In the genomic region with DNA sequence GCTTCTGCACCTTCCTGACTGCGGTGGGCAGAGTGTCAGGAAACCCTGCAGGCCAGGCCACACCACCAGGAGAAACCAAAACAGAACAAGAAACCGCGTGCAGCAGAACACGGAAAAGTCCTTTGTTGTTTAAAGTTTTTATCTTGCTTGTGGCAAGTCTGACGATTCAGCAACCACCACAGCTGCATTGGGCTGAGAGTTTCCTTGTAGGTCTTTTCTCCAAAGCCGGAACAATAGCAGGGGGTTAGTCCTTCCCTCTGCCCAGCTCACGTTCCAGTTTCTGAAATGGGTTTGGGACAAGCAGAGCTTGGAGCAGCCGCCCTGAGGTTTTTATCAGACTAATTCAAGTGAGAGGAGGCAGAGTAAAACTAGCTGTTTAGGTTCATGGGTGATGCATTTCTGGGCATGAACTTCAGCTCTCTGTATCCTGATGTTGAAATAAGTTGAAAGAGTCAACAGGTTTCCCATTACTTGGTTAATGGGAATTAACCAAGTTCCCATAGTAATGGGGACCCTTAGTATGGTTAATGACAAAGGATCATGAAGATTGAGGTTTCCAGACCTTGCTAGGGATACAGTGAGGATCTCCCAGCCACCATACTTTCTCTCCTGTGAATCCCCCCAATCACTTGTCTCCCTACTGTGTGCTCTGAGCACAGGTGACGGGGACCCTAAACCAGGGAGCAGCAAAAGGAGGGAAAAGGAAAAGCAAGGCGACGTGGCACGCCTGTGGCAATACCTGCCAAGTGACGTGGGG, we compare ENCODE assay signal across 8 cellular contexts.
DNase-seq lines count a peak whose midpoint lies in the region; ATAC-seq and TF ChIP-seq lines count a peak whose summit lies in the region.

No MANE protein-coding gene starts in this region.

- peak overlapping the region in 1 of 2 experiments; percentile 34; a peak in 2 of 4 replicates for H3K4me3 ChIP-seq in DND-41 (ENCODE audit: low read depth in 1 of 2, low read length in 2 of 2)

- peak overlapping the region; percentile 11; the same call in 1 of the 2 replicates for H3K9ac ChIP-seq in DND-41 (ENCODE audit: low read depth, low read length)

- H3K9me3 ChIP-seq in DND-41 (ENCODE audit: insufficient read depth, low read length, severe bottlenecking): no peaks in the 10 kb centered on the region

- H3K27ac ChIP-seq in DND-41 (ENCODE audit: low read length): peak overlapping the region; percentile 23; the same call in 1 of the 2 replicates
- H3K27ac ChIP-seq in cingulate gyrus (ENCODE audit: low read depth, low read length): peak overlapping the region; percentile 11

- peak overlapping the region; percentile 56 for H3K4me2 ChIP-seq in DND-41 (ENCODE audit: insufficient read depth, low read length)

- no peaks in the 10 kb centered on the region for H3K36me3 ChIP-seq in DND-41 (ENCODE audit: insufficient read depth, low read length)

- H4K20me1 ChIP-seq in DND-41 (ENCODE audit: insufficient read depth, low read length): no peaks in the 10 kb centered on the region

- H3K4me1 ChIP-seq in DND-41 (ENCODE audit: insufficient read depth, low read length): peaks cover 25% of the 10 kb centered on the region

- H3K79me2 ChIP-seq in DND-41 (ENCODE audit: insufficient read depth, low read length): no peaks in the 10 kb centered on the region

- DNase-seq in DND-41 (peak; percentile 76), omental fat pad (ENCODE audit: low spot score) (no peak), DMS79 treated with DMSO at 0.1 percent for 48 hours (lab: John Stamatoyannopoulos, UW) (no peak), NCI-H1048 (lab: John Stamatoyannopoulos, UW) (no peak)
- peak; percentile 29 for DNase-seq in activated CD4-positive, alpha-beta T cell treated with anti-CD3 and anti-CD28 coated beads for 1 hour

- H2AFZ ChIP-seq in DND-41 (ENCODE audit: low read depth, low read length): no peak overlapping the region

- H3K27me3 ChIP-seq in DND-41 (ENCODE audit: insufficient read depth, low read length, poor library complexity): no peaks in the 10 kb centered on the region

- peak; percentile 40 for TF ChIP-seq CTCF in DND-41 (IDR thresholded peaks at IDR 0.05; ENCODE audit: borderline replicate concordance, extremely low read depth, low read length, poor library complexity, severe bottlenecking)
- TF ChIP-seq CTCF in omental fat pad (IDR thresholded peaks at IDR 0.05): no peak

- ATAC-seq in DND-41 (ENCODE audit: insufficient read depth, low read depth) (peak; percentile 85), omental fat pad (ENCODE audit: low FRiP score) (peak; percentile 34), GM21529 (IDR thresholded peaks at IDR 0.05; ENCODE audit: unreplicated experiment) (no peak), HG02973 (IDR thresholded peaks at IDR 0.05; ENCODE audit: unreplicated experiment) (no peak)

Comparison
In these comparisons a context has a peak if more than half of its experiments do, and no peak if none do; other contexts are left out.
1. ATAC-seq: peak in DND-41 (single experiment) and omental fat pad (single experiment); none in GM21529 (single experiment) and HG02973 (single experiment).
2. DNase-seq: peak in DND-41 (single experiment) and activated CD4-positive, alpha-beta T cell treated with anti-CD3 and anti-CD28 coated beads for 1 hour (single experiment); none in omental fat pad (single experiment), DMS79 treated with DMSO at 0.1 percent for 48 hours (single experiment) and NCI-H1048 (single experiment).